ENCODE assay signal across 2 cellular contexts in the genomic region with DNA sequence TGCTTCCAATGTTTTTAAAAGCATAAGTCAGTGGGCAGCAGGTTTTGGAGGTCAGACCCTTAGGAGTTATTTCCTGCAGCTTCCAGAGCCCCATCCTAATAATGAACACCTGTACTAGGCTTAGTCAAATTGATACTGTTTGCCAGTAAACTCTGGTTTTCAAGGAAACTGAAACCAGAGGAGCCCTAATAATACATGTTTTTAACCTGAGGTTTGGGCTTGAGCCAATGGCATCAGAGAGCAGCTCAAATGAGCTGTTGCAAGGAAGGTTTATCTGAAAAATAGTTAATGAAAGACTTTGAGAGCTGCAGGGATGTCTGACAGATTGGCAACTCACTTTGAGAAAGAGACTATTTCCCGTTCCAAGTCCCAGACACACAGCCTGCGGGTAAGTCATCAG.
A peak's percentile ranks its signal among the peaks of the same experiment; 100 is the strongest.
TF ChIP-seq lines count a peak whose summit lies in the region.

No MANE protein-coding gene starts in this region.

TF ChIP-seq in GM12878, 131 proteins besides CTCF, POLR2A, EP300 and RAD21 (continues in another document):
- TF ChIP-seq EGR1 (IDR thresholded peaks at IDR 0.05; ENCODE audit: borderline replicate concordance in 1 of 2, low read depth in 2 of 2, low read length in 2 of 2) (no peak), FOXK2 (IDR thresholded peaks at IDR 0.05) (no peak), ELK1 (IDR thresholded peaks at IDR 0.05; ENCODE audit: low read depth, low read length) (no peak), PML (IDR thresholded peaks at IDR 0.05; ENCODE audit: low read length) (no peak), NKRF (conservative IDR thresholded peaks at IDR 0.05) (no peak), ZNF274 (IDR thresholded peaks at IDR 0.05; ENCODE audit: insufficient read depth, insufficient read length) (no peak), SIX5 (IDR thresholded peaks at IDR 0.05; ENCODE audit: low read depth, low read length, severe bottlenecking) (no peak), TCF12 (IDR thresholded peaks at IDR 0.05; ENCODE audit: low read depth, low read length) (peak; percentile 75; the same call in 1 of the 2 replicates), IKZF2 (IDR thresholded peaks at IDR 0.05) (peak; percentile 72 to 76), JUNB (IDR thresholded peaks at IDR 0.05) (peak; percentile 17; the same call in 1 of the 2 replicates), FOXM1 (IDR thresholded peaks at IDR 0.05; ENCODE audit: low read depth, low read length) (0 out of 2 replicates have a peak, but pooled peaks have one; percentile 39), NFIC (IDR thresholded peaks at IDR 0.05; ENCODE audit: low read depth, low read length) (peak; percentile 25; the same call in 1 of the 2 replicates), RB1 (IDR thresholded peaks at IDR 0.05; ENCODE audit: borderline replicate concordance) (no peak), NR2F1 (conservative IDR thresholded peaks at IDR 0.05) (no peak), BCL11A (IDR thresholded peaks at IDR 0.05; ENCODE audit: low read depth, low read length) (0 out of 2 replicates have a peak, but pooled peaks have one; percentile 28), E2F8 (IDR thresholded peaks at IDR 0.05; ENCODE audit: low read depth, partially characterized antibody) (no peak), SP1 (IDR thresholded peaks at IDR 0.05; ENCODE audit: low read depth, low read length) (no peak), RELA (IDR thresholded peaks at IDR 0.05; ENCODE audit: borderline replicate concordance, partially characterized antibody) (no peak), IKZF1 (conservative IDR thresholded peaks at IDR 0.05) (peak; percentile 65)
- TF ChIP-seq, protein P1, sequence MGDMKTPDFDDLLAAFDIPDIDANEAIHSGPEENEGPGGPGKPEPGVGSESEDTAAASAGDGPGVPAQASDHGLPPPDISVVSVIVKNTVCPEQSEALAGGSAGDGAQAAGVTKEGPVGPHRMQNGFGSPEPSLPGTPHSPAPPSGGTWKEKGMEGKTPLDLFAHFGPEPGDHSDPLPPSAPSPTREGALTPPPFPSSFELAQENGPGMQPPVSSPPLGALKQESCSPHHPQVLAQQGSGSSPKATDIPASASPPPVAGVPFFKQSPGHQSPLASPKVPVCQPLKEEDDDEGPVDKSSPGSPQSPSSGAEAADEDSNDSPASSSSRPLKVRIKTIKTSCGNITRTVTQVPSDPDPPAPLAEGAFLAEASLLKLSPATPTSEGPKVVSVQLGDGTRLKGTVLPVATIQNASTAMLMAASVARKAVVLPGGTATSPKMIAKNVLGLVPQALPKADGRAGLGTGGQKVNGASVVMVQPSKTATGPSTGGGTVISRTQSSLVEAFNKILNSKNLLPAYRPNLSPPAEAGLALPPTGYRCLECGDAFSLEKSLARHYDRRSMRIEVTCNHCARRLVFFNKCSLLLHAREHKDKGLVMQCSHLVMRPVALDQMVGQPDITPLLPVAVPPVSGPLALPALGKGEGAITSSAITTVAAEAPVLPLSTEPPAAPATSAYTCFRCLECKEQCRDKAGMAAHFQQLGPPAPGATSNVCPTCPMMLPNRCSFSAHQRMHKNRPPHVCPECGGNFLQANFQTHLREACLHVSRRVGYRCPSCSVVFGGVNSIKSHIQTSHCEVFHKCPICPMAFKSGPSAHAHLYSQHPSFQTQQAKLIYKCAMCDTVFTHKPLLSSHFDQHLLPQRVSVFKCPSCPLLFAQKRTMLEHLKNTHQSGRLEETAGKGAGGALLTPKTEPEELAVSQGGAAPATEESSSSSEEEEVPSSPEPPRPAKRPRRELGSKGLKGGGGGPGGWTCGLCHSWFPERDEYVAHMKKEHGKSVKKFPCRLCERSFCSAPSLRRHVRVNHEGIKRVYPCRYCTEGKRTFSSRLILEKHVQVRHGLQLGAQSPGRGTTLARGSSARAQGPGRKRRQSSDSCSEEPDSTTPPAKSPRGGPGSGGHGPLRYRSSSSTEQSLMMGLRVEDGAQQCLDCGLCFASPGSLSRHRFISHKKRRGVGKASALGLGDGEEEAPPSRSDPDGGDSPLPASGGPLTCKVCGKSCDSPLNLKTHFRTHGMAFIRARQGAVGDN (IDR thresholded peaks at IDR 0.05), result no peak

TF ChIP-seq in HepG2, 621 proteins besides CTCF, POLR2A, EP300 and RAD21:
- TF ChIP-seq ZBTB7B (CRISPR knock-in tag; IDR thresholded peaks at IDR 0.05) (no peak), ZZZ3 (CRISPR knock-in tag; IDR thresholded peaks at IDR 0.05; ENCODE audit: borderline replicate concordance) (no peak), ZSCAN21 (CRISPR knock-in tag; IDR thresholded peaks at IDR 0.05; ENCODE audit: borderline replicate concordance) (no peak), KDM6A (CRISPR knock-in tag; IDR thresholded peaks at IDR 0.05; ENCODE audit: low read depth) (no peak), NFE2L1 (CRISPR knock-in tag; IDR thresholded peaks at IDR 0.05; ENCODE audit: borderline replicate concordance) (no peak), HNF1B (CRISPR knock-in tag; IDR thresholded peaks at IDR 0.05) (no peak)
